ENCODE assay signal across 21 cellular contexts in genomic region chr18:9038277-9038871, GRCh38.
DNase-seq lines count a peak whose midpoint lies in the region; ATAC-seq, FAIRE-seq and TF ChIP-seq lines count a peak whose summit lies in the region.
"Had no signal": no experiment of that assay in that cellular context is flagged by ENCODE, and none has a peak within 500 bp of the region (broad histone marks: within the 10 kb centered on the region; RNA-seq: fewer than 3 reads in every experiment).

No MANE protein-coding gene starts in this region.

- H2BK120ac ChIP-seq in H1 (replicated peaks; ENCODE audit: low read depth, low read length), result no peak overlapping the region

- H2BK5ac ChIP-seq in H1 (ENCODE audit: low read depth, low read length), result no peak overlapping the region

- no peak overlapping the region for H2BK12ac ChIP-seq in H1 (ENCODE audit: low read depth, low read length)

- ATAC-seq in HepG2, result no peak
- ATAC-seq: CD8-positive, alpha-beta T cell; gastroesophageal sphincter had no signal

- no peaks in the 10 kb centered on the region for H3K23me2 ChIP-seq in H1 (ENCODE audit: low read depth, low read length)

- H3K4me3 ChIP-seq in breast epithelium (no peak overlapping the region), H1 (ENCODE audit: extremely low read depth in 1 of 4, insufficient read depth in 2 of 4, low read depth in 3 of 4, low read length in 4 of 4) (no peak overlapping the region), HepG2 (replicated peaks in 1 of 3; ENCODE audit: insufficient read depth in 1 of 3, low read depth in 2 of 3, low read length in 3 of 3) (no peak overlapping the region), kidney (ENCODE audit: low read length in 2 of 2) (no peak overlapping the region)
- H3K4me3 ChIP-seq: gastroesophageal sphincter, thoracic aorta had no signal

- no peaks in the 10 kb centered on the region for H4K20me1 ChIP-seq in H1 (replicated peaks in 1 of 2; ENCODE audit: control insufficient read depth in 1 of 2, insufficient read depth in 2 of 2, low read length in 2 of 2)
- H4K20me1 ChIP-seq in HepG2 (ENCODE audit: insufficient read depth, low read length), result no peaks in the 10 kb centered on the region

- H3K27ac ChIP-seq in breast epithelium (peak overlapping the region; percentile 26 to 61), H1 (ENCODE audit: low read depth, low read length) (no peak overlapping the region), HepG2 (ENCODE audit: extremely low read length, insufficient read depth, low read length) (no peak overlapping the region), kidney (ENCODE audit: low read depth in 2 of 2, low read length in 2 of 2) (no peak overlapping the region)
- H3K27ac ChIP-seq: gastroesophageal sphincter, neutrophil, thoracic aorta had no signal

- DNase-seq in breast epithelium (ENCODE audit: low spot score in 2 of 2) (no peak), MCF 10A (ENCODE audit: unreplicated experiment) (no peak), H1 (ENCODE audit: low read depth in 1 of 2, low spot score in 2 of 2) (no peak), HepG2 (ENCODE audit: low spot score) (no peak), posterior cingulate gyrus (no peak), kidney (no peak)
- no peak for DNase-seq in activated CD8-positive, alpha-beta memory T cell treated with anti-CD3 and anti-CD28 coated beads for 24 hours
- DNase-seq in activated CD4-positive, alpha-beta T cell treated with anti-CD3 and anti-CD28 coated beads, Interleukin-2, amount 50 U/mL, for 4 hours, result no peak
- DNase-seq: 8988T; activated CD4-positive, alpha-beta T cell treated with anti-CD3 and anti-CD28 coated beads for 1 hour; activated CD8-positive, alpha-beta memory T cell treated with anti-CD3 and anti-CD28 coated beads, Interleukin-2, amount 50 U/mL, for 4 hours; activated naive CD4-positive, alpha-beta T cell treated with anti-CD3 and anti-CD28 coated beads for 36 hours; CD8-positive, alpha-beta T cell; effector CD8-positive, alpha-beta T cell; EL; SHP77 treated with DMSO at 0.1 percent for 48 hours; stimulated activated CD4-positive, alpha-beta T cell treated with anti-CD3 and anti-CD28 coated beads, Interleukin-4, amount 100 ng/mL, for 24 hours had no signal

- in situ Hi-C loops in HepG2 (cut with HindIII; ENCODE audit: extremely low pct_ligation_motif_present, low pct_unique_long_range_greater_than_20kb), result no loop called here

- no peak for TF ChIP-seq CTCF in breast epithelium (IDR thresholded peaks at IDR 0.05)
- TF ChIP-seq CTCF in MCF 10A (IDR thresholded peaks at IDR 0.05; ENCODE audit: unreplicated experiment), result no peak
- no peak for TF ChIP-seq CTCF in H1 (IDR thresholded peaks at IDR 0.05; ENCODE audit: control extremely low read depth in 1 of 3, insufficient read depth in 1 of 3, low read depth in 1 of 3, low read length in 3 of 3)
- no peak for TF ChIP-seq CTCF in HepG2 (CRISPR knock-in tag; IDR thresholded peaks at IDR 0.05)
- no peak for TF ChIP-seq CTCF in kidney (IDR thresholded peaks at IDR 0.05; ENCODE audit: borderline replicate concordance, extremely low read depth, insufficient read depth)

- POLR2A ChIA-PET in MCF 10A (lab: Yijun Ruan, JAX) (interaction anchor here (0.6 to 1.4 kb wide), 2 partner anchors 21 to 44 kb away, joined by 3 read pairs; no protein-coding TSS in a partner anchor), H1 (lab: Charles Lee; ENCODE audit: partially characterized antibody) (no interaction called here), HepG2 (lab: Yijun Ruan, JAX) (no interaction called here)

- no peak overlapping the region for H3K14ac ChIP-seq in H1 (ENCODE audit: insufficient read length)

- no peak overlapping the region for H3K56ac ChIP-seq in H1 (replicated peaks; ENCODE audit: insufficient read length, low read depth, low read length)

- no peak overlapping the region for H3K18ac ChIP-seq in H1 (ENCODE audit: extremely low read depth, low read length)

- H4K5ac ChIP-seq in H1 (ENCODE audit: insufficient read length, low read depth, low read length), result no peak overlapping the region

- no peak overlapping the region for H3K4me2 ChIP-seq in H1 (ENCODE audit: insufficient read depth in 1 of 2, low read depth in 2 of 2, low read length in 2 of 2)
- H3K4me2 ChIP-seq in HepG2 (ENCODE audit: low read depth, low read length), result no peak overlapping the region

- TF ChIP-seq RAD21 in H1 (IDR thresholded peaks at IDR 0.05 in 1 of 2, conservative IDR thresholded peaks at IDR 0.05 in 1 of 2; ENCODE audit: low read depth in 2 of 2, low read length in 2 of 2), result no peak
- no peak for TF ChIP-seq RAD21 in HepG2 (CRISPR knock-in tag; IDR thresholded peaks at IDR 0.05)

- H3K79me1 ChIP-seq in H1 (ENCODE audit: low read depth, low read length), result no peaks in the 10 kb centered on the region

- H2BK20ac ChIP-seq in H1 (ENCODE audit: low read length), result no peak overlapping the region

- 74% methylated on average over 7 of the region's 7 CpGs; no CpG with 5 or more reads in 1 of the 2 experiments for WGBS in H1 (ENCODE audit: extremely low coverage in 1 of 2, insufficient coverage in 1 of 2, insufficient read length in 1 of 2, insufficient replicate concordance in 2 of 2, low coverage in 1 of 2, low lambda C conversion rate in 2 of 2, missing lambda C conversion rate in 1 of 2), 2 experiments
- 22% methylated on average over 6 of the region's 7 CpGs for WGBS in HepG2 (ENCODE audit: low lambda C conversion rate)

- H3K4me3 Mint-ChIP-seq in MCF 10A (ENCODE audit: unreplicated experiment), result no peak overlapping the region
- H3K4me3 Mint-ChIP-seq: activated naive CD4-positive, alpha-beta T cell treated with anti-CD3 and anti-CD28 coated beads for 36 hours; CD8-positive, alpha-beta T cell had no signal

- H3K9ac ChIP-seq in H1 (replicated peaks in 1 of 4; ENCODE audit: extremely low read depth in 1 of 4, low read depth in 3 of 4, low read length in 3 of 4) (no peak overlapping the region), HepG2 (ENCODE audit: insufficient read depth, low read depth, low read length) (no peak overlapping the region), kidney (ENCODE audit: low read length in 2 of 2) (no peak overlapping the region)

- H4K91ac ChIP-seq in H1 (replicated peaks; ENCODE audit: insufficient read length, low read length), result no peak overlapping the region

- H2AFZ ChIP-seq in H1 (ENCODE audit: low read length) (peak overlapping the region; percentile 48; the same call in 1 of the 2 replicates), HepG2 (ENCODE audit: low read length) (no peak overlapping the region)

- FAIRE-seq in H1 (lab: Jason Lieb, UNC), result no peak
- no peak for FAIRE-seq in HepG2 (lab: Jason Lieb, UNC)
- no peak for FAIRE-seq in kidney (lab: Jason Lieb, UNC)

- H4K8ac ChIP-seq in H1 (ENCODE audit: extremely low read depth, insufficient read depth, low read length), result no peak overlapping the region

- H3K36me3 ChIP-seq in breast epithelium, result no peaks in the 10 kb centered on the region
- H3K36me3 ChIP-seq in H1 (ENCODE audit: control insufficient read depth in 2 of 4, insufficient read depth in 4 of 4, low read length in 3 of 4), result no peaks in the 10 kb centered on the region
- no peaks in the 10 kb centered on the region for H3K36me3 ChIP-seq in HepG2 (replicated peaks in 1 of 2; ENCODE audit: control insufficient read depth in 1 of 2, insufficient read depth in 2 of 2, low read length in 2 of 2)
- H3K36me3 ChIP-seq in kidney (ENCODE audit: control insufficient read depth in 1 of 2, insufficient read depth in 2 of 2, low read length in 2 of 2), result no peaks in the 10 kb centered on the region
- H3K36me3 ChIP-seq: gastroesophageal sphincter, neutrophil, thoracic aorta had no signal

- H2BK15ac ChIP-seq in H1 (ENCODE audit: low read length), result no peak overlapping the region

- H3K4me1 ChIP-seq in breast epithelium (no peaks in the 10 kb centered on the region), H1 (replicated peaks in 1 of 4; ENCODE audit: control insufficient read depth in 3 of 4, insufficient read depth in 4 of 4, low read length in 3 of 4) (no peaks in the 10 kb centered on the region; a peak in 1 of 7 replicates), HepG2 (ENCODE audit: insufficient read depth, low read length) (peaks cover 19% of the 10 kb centered on the region), kidney (ENCODE audit: control insufficient read depth in 1 of 2, insufficient read depth in 1 of 2, low read depth in 1 of 2, low read length in 2 of 2) (no peaks in the 10 kb centered on the region)

- H3K4ac ChIP-seq in H1 (replicated peaks; ENCODE audit: insufficient read length, low read depth, low read length), result no peak overlapping the region

- H3K4me1 Mint-ChIP-seq in MCF 10A (ENCODE audit: insufficient read depth, unreplicated experiment), result no peaks in the 10 kb centered on the region

- no peak overlapping the region for H3K23ac ChIP-seq in H1 (ENCODE audit: insufficient read length)

- H3K27me3 ChIP-seq in breast epithelium (no peaks in the 10 kb centered on the region), H1 (replicated peaks in 1 of 4; ENCODE audit: control insufficient read depth in 3 of 4, extremely low read depth in 1 of 4, insufficient read depth in 3 of 4, low read length in 3 of 4) (no peaks in the 10 kb centered on the region), HepG2 (ENCODE audit: control insufficient read depth in 1 of 2, insufficient read depth in 2 of 2, low read length in 2 of 2) (no peaks in the 10 kb centered on the region; a peak in 1 of 5 replicates)
- H3K27me3 ChIP-seq: gastroesophageal sphincter, neutrophil had no signal

- H3K9me3 ChIP-seq in breast epithelium (no peaks in the 10 kb centered on the region), H1 (ENCODE audit: insufficient read depth in 2 of 2, low read depth in 1 of 2, low read length in 1 of 2) (no peaks in the 10 kb centered on the region), HepG2 (ENCODE audit: low read length) (no peaks in the 10 kb centered on the region), kidney (ENCODE audit: control insufficient read depth in 1 of 2, low read length in 2 of 2) (no peaks in the 10 kb centered on the region)
- H3K9me3 ChIP-seq: gastroesophageal sphincter, neutrophil, thoracic aorta had no signal

- no peaks in the 10 kb centered on the region for H3K36me3 Mint-ChIP-seq in MCF 10A (ENCODE audit: insufficient read depth, unreplicated experiment)
- H3K36me3 Mint-ChIP-seq: brain; CD8-positive, alpha-beta T cell had no signal

- CTCF ChIA-PET in MCF 10A (lab: Yijun Ruan, JAX), result no interaction called here
- CTCF ChIA-PET in H1 (lab: Charles Lee; ENCODE audit: partially characterized antibody), result no interaction called here
- CTCF ChIA-PET in HepG2 (lab: Yijun Ruan, JAX; ENCODE audit: low intra/inter-chr PET ratio, low total read pairs), result no interaction called here

- no peak overlapping the region for H3K27ac Mint-ChIP-seq in MCF 10A (ENCODE audit: low read depth, unreplicated experiment)
- H3K27ac Mint-ChIP-seq: activated naive CD4-positive, alpha-beta T cell treated with anti-CD3 and anti-CD28 coated beads for 36 hours; CD8-positive, alpha-beta T cell had no signal

- BruUV-seq in MCF 10A (replicated peaks; lab: Mats Ljungman, UMichigan) (no TSS peak), HepG2 (replicated peaks; lab: Mats Ljungman, UMichigan) (no TSS peak)

- TF ChIP-seq POLR2A in breast epithelium (IDR thresholded peaks at IDR 0.05) (no peak), H1 (IDR thresholded peaks at IDR 0.05; ENCODE audit: control extremely low read depth in 1 of 2, low read depth in 2 of 2, low read length in 2 of 2) (no peak), HepG2 (IDR thresholded peaks at IDR 0.05; ENCODE audit: insufficient read depth in 1 of 2, low read depth in 2 of 2, low read length in 2 of 2) (no peak)

- no peak for TF ChIP-seq EP300 in H1 (IDR thresholded peaks at IDR 0.05; ENCODE audit: borderline replicate concordance in 1 of 2, low read depth in 2 of 2, low read length in 2 of 2)
- TF ChIP-seq EP300 in HepG2 (IDR thresholded peaks at IDR 0.05; ENCODE audit: low read depth in 2 of 2, low read length in 2 of 2), result no peak
- TF ChIP-seq EP300 in HepG2 (CRISPR knock-in tag; IDR thresholded peaks at IDR 0.05; ENCODE audit: borderline replicate concordance), result no peak

- H3K9me3 Mint-ChIP-seq in MCF 10A (ENCODE audit: unreplicated experiment), result no peaks in the 10 kb centered on the region
- H3K9me3 Mint-ChIP-seq: activated naive CD4-positive, alpha-beta T cell treated with anti-CD3 and anti-CD28 coated beads for 36 hours; CD8-positive, alpha-beta T cell had no signal

- intact Hi-C loops in breast epithelium (cut with DNase I; ENCODE audit: low total_unique reads) (no loop called here), MCF 10A (cut with micrococcal nuclease) (no loop called here), HepG2 (cut with micrococcal nuclease; ENCODE audit: unreplicated experiment) (no loop called here), posterior cingulate gyrus (cut with DNase I) (no loop called here), kidney (cut with DNase I) (no loop called here)

- H2AK5ac ChIP-seq in H1 (ENCODE audit: low read depth, low read length), result no peak overlapping the region

- H3K79me2 ChIP-seq in H1 (ENCODE audit: control insufficient read depth in 1 of 2, insufficient read depth in 2 of 2, low read length in 2 of 2), result no peaks in the 10 kb centered on the region
- H3K79me2 ChIP-seq in HepG2 (ENCODE audit: insufficient read depth, low read length), result no peaks in the 10 kb centered on the region

- no peaks in the 10 kb centered on the region for H3K27me3 Mint-ChIP-seq in MCF 10A (ENCODE audit: insufficient read depth, unreplicated experiment)
- H3K27me3 Mint-ChIP-seq: brain had no signal

Comparison
In these comparisons a context has a peak if more than half of its experiments do, and no peak if none do; other contexts are left out.
1. H3K27ac ChIP-seq: peak in breast epithelium (2 of 2); none in H1 (single experiment), HepG2 (single experiment) and kidney (0 of 2).